ENCODE assay signal across 1 cellular context in the genomic region with DNA sequence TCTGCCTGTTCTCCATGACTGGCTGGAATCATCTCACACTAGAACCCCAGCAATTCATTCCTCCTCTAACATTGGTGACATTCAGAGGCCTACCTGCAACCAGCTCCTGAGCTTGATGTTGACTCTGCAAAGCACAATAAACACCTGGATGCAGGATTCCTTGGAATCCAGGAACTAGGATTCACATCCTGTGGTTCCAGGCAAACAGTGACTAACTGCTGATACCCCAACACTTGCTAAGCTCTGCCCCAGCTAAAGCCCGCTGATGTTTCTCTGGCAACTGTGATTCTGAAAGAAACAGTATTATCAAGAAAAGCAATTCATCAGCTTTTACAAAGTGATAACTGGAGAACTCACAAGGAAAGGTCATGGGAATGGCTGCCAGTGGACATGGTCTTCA.
TF ChIP-seq lines count a peak whose summit lies in the region.

No MANE protein-coding gene starts in this region.

TF ChIP-seq in IMR-90, 13 proteins besides CTCF, POLR2A, EP300 and RAD21:
- no peak for TF ChIP-seq BHLHE40 (IDR thresholded peaks at IDR 0.05; ENCODE audit: low read depth, low read length)
- TF ChIP-seq, protein P1, sequence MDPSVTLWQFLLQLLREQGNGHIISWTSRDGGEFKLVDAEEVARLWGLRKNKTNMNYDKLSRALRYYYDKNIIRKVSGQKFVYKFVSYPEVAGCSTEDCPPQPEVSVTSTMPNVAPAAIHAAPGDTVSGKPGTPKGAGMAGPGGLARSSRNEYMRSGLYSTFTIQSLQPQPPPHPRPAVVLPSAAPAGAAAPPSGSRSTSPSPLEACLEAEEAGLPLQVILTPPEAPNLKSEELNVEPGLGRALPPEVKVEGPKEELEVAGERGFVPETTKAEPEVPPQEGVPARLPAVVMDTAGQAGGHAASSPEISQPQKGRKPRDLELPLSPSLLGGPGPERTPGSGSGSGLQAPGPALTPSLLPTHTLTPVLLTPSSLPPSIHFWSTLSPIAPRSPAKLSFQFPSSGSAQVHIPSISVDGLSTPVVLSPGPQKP (IDR thresholded peaks at IDR 0.05; ENCODE audit: borderline replicate concordance, low read depth, low read length), result no peak
- TF ChIP-seq MAFK (IDR thresholded peaks at IDR 0.05; ENCODE audit: low read depth, low read length), result no peak
- no peak for TF ChIP-seq FOS (IDR thresholded peaks at IDR 0.05; ENCODE audit: low read depth, low read length)
- TF ChIP-seq RFX5 (IDR thresholded peaks at IDR 0.05; ENCODE audit: low read depth, low read length), result no peak
- TF ChIP-seq MAZ (IDR thresholded peaks at IDR 0.05; ENCODE audit: borderline replicate concordance, low read depth, low read length), result no peak
- no peak for TF ChIP-seq NFE2L2 (IDR thresholded peaks at IDR 0.05; ENCODE audit: low read depth, low read length)
- no peak for TF ChIP-seq CHD1 (IDR thresholded peaks at IDR 0.05; ENCODE audit: low read depth, low read length)
